In the genomic region with DNA sequence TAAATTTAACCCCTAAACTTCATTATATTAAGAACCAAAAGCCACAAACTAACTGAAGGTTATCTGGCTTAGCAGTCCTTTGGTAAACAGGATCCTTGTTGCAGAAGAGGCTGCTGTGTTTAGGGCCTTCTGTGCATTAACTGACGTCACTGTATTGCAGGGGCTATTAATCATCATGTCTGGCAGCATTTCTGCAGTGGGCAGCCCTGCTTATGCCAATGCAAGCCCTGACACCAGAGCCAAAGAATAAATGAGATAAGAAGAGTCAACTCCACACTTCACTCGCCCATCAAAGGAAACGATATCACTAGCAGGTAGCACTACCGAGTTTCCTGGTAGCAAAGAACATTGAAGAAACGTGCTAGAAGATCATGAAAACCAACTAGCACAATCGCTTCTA, we compare ENCODE assay signal across 25 cellular contexts.
"Had no signal": no experiment of that assay in that cellular context is flagged by ENCODE, and none has a peak within 500 bp of the region (broad histone marks: within the 10 kb centered on the region; RNA-seq: fewer than 3 reads in every experiment).

No MANE protein-coding gene starts in this region.

- H3K36me3 ChIP-seq: sigmoid colon, uterus had no signal

- H3K9me3 ChIP-seq: gastroesophageal sphincter, sigmoid colon, testis, uterus had no signal

- DNase-seq: activated B cell treated with CpG ODN at 0.5 μM for 24 hours; activated CD4-positive, alpha-beta T cell treated with anti-CD3 and anti-CD28 coated beads for 36 hours; activated CD4-positive, alpha-beta T cell treated with anti-CD3 and anti-CD28 coated beads, Interleukin-2, amount 50 U/mL, for 4 hours; activated CD8-positive, alpha-beta memory T cell treated with anti-CD3 and anti-CD28 coated beads for 24 hours; activated CD8-positive, alpha-beta memory T cell treated with anti-CD3 and anti-CD28 coated beads, Interleukin-2, amount 50 U/mL, for 4 hours; activated T-cell treated with anti-CD3 and anti-CD28 coated beads, Interleukin-2, amount 50 U/mL, for 24 hours; cortex of kidney; endodermal cell; head of caudate nucleus; nephron progenitor cell; nucleus accumbens; posterior cingulate gyrus; retina; sigmoid colon; stimulated activated CD4-positive, alpha-beta T cell treated with anti-CD3 and anti-CD28 coated beads, Interleukin-2, amount 100 ng/mL, for 48 hours; stimulated activated naive CD4-positive, alpha-beta T cell; testis; trophoblast cell; uterus had no signal

- H3K27ac ChIP-seq: epithelial cell of prostate, gastroesophageal sphincter, sigmoid colon, testis, uterus had no signal

- ATAC-seq: activated CD4-positive, alpha-beta T cell treated with anti-CD3 and anti-CD28 coated beads for 36 hours; activated naive CD4-positive, alpha-beta T cell treated with anti-CD3 and anti-CD28 coated beads, Interleukin-2, amount 50 U/mL, for 72 hours; activated T-helper 17 cell treated with anti-CD3 and anti-CD28 coated beads, Interleukin-2, amount 50 U/mL, for 72 hours; gastroesophageal sphincter had no signal

- FAIRE-seq: astrocyte, islet of Langerhans had no signal

- H3K27me3 ChIP-seq: gastroesophageal sphincter, sigmoid colon, testis, uterus had no signal

- H3K4me3 ChIP-seq: gastroesophageal sphincter, sigmoid colon, testis, uterus had no signal

- H3K4me1 ChIP-seq: gastroesophageal sphincter, testis, uterus had no signal
